ENCODE assay signal across 25 cellular contexts in the genomic region with DNA sequence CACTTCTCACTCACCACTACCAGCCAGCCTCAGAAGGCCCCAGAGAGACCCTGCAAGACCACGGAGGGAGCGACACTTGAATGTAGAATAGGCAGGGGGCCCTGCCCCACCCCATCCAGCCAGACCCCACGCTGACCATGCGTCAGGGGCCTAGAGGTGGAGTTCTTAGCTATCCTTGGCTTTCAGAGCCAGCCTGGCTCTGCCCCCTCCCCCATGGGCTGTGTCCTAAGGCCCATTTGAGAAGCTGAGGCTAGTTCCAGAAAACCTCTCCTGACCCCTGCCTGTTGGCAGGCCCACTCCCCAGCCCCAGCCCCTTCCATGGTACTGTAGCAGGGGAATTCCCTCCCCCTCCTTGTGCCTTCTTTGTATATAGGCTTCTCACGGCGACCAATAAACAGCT. TPM values are rescaled to one million over a fixed set of nuclear protein-coding genes. Genes with fewer than 3 reads are reported as not detected.
"Had no signal": no experiment of that assay in that cellular context is flagged by ENCODE, and none has a peak within 500 bp of the region (broad histone marks: within the 10 kb centered on the region; RNA-seq: fewer than 3 reads in every experiment).

No MANE protein-coding gene starts in this region.

- H3K9me3 ChIP-seq: transverse colon had no signal

- H3K36me3 ChIP-seq: transverse colon had no signal

- ATAC-seq: activated CD8-positive, alpha-beta T cell treated with anti-CD3 and anti-CD28 coated beads for 36 hours; activated naive CD8-positive, alpha-beta T cell treated with anti-CD3 and anti-CD28 coated beads, Interleukin-2, amount 50 U/mL, for 24 hours; activated T-cell treated with anti-CD3 and anti-CD28 coated beads, Interleukin-2, amount 50 U/mL, for 4 hours; activated T-helper 17 cell treated with anti-CD3 and anti-CD28 coated beads, Interleukin-2, amount 50 U/mL, for 72 hours; esophagus mucosa; left colon; naive thymus-derived CD8-positive, alpha-beta T cell; right cardiac atrium had no signal

- H3K4me3 ChIP-seq: coronary artery, dorsolateral prefrontal cortex, transverse colon had no signal

- FAIRE-seq: bronchial epithelial cell, kidney, urothelium cell line had no signal

- H3K27me3 ChIP-seq: dorsolateral prefrontal cortex, transverse colon had no signal

- DNase-seq: activated B cell treated with CpG ODN at 0.5 μM for 24 hours; activated CD4-positive, alpha-beta T cell treated with anti-CD3 and anti-CD28 coated beads, Interleukin-2, amount 50 U/mL, for 1 hour; activated CD8-positive, alpha-beta T cell treated with anti-CD3 and anti-CD28 coated beads for 36 hours; activated naive CD8-positive, alpha-beta T cell treated with anti-CD3 and anti-CD28 coated beads, Interleukin-2, amount 50 U/mL, for 24 hours; activated T-cell treated with anti-CD3 and anti-CD28 coated beads, Interleukin-2, amount 50 U/mL, for 4 hours; amygdala; cerebellar nuclear complex; dorsolateral prefrontal cortex; effector memory CD4-positive, alpha-beta T cell; foreskin fibroblast; head of caudate nucleus; hippocampal formation; kidney; left colon; occipital lobe; stimulated activated naive CD4-positive, alpha-beta T cell treated with Interleukin-2 at 50 U/mL for 16 hours; T-helper 2 cell; transverse colon had no signal

- H3K27ac ChIP-seq: transverse colon had no signal

RNA-seq across cellular contexts. Expression of a gene that starts 39.9 kb away (rescaled TPM):
- polyA plus RNA-seq: naive thymus-derived CD8-positive, alpha-beta T cell had no signal
